In genomic region chr6:167105060-167105459, GRCh38 we compare ENCODE assay signal across 32 cellular contexts. TPM values are rescaled to one million over a fixed set of nuclear protein-coding genes. Genes with fewer than 3 reads are reported as not detected.
"Had no signal": no experiment of that assay in that cellular context is flagged by ENCODE, and none has a peak within 500 bp of the region (broad histone marks: within the 10 kb centered on the region; RNA-seq: fewer than 3 reads in every experiment).

No MANE protein-coding gene starts in this region.

- H3K4me1 Mint-ChIP-seq: mesothelial cell of epicardium had no signal

- H3K36me3 ChIP-seq: esophagus squamous epithelium, gastrocnemius medialis, heart right ventricle, left lung, lower lobe of right lung had no signal

- H3K9me3 Mint-ChIP-seq: mesothelial cell of epicardium had no signal

- ATAC-seq: esophagus mucosa, gastrocnemius medialis, heart right ventricle, left cardiac atrium, left lung, left ventricle myocardium superior, lower lobe of right lung, mucosa of descending colon had no signal

- FAIRE-seq: colon, endometrium, islet of Langerhans, keratinocyte had no signal

- DNase-seq: dermis blood vessel endothelial cell; dorsolateral prefrontal cortex; effector CD4-positive, alpha-beta T cell; effector memory CD4-positive, alpha-beta T cell; erythroblast; esophagus squamous epithelium; foreskin fibroblast; foreskin melanocyte; gastrocnemius medialis; glutamatergic neuron; head of caudate nucleus; heart right ventricle; hippocampal formation; left cardiac atrium; left lung; left ventricle myocardium superior; lower lobe of right lung; mesenchymal stem cell; mucosa of descending colon had no signal

- H3K4me3 Mint-ChIP-seq: mesothelial cell of epicardium had no signal

- H3K27ac ChIP-seq: coronary artery, dorsolateral prefrontal cortex, epithelial cell of prostate, esophagus squamous epithelium, gastrocnemius medialis, heart right ventricle, left lung, lower lobe of right lung had no signal

- H3K9me3 ChIP-seq: esophagus squamous epithelium, gastrocnemius medialis, heart right ventricle, left lung, lower lobe of right lung, mucosa of descending colon had no signal

- H3K4me3 ChIP-seq: coronary artery, dorsolateral prefrontal cortex, esophagus squamous epithelium, gastrocnemius medialis, heart right ventricle, left lung, lower lobe of right lung, mucosa of descending colon had no signal

- H3K27me3 ChIP-seq: gastrocnemius medialis had no signal

- H3K4me1 ChIP-seq: esophagus squamous epithelium, gastrocnemius medialis, heart right ventricle, left lung, lower lobe of right lung had no signal

- H3K27ac Mint-ChIP-seq: mesothelial cell of epicardium had no signal

- H3K36me3 Mint-ChIP-seq: mesothelial cell of epicardium had no signal

RNA-seq across cellular contexts. Expression of gene CCR6, which starts 17.8 kb away (rescaled TPM):
- total RNA-seq: dermis blood vessel endothelial cell, esophagus mucosa, gastrocnemius medialis, glomerular endothelial cell, kidney epithelial cell, left cardiac atrium, left ventricle myocardium superior, lung microvascular endothelial cell, mesenteric fat pad, mesothelial cell of epicardium had no signal
- polyA plus RNA-seq: heart right ventricle, keratinocyte had no signal

RNA-seq across cellular contexts. Expression of gene GPR31, which starts 52.7 kb away (rescaled TPM):
- total RNA-seq: dermis blood vessel endothelial cell, dorsolateral prefrontal cortex, esophagus mucosa, esophagus squamous epithelium, gastrocnemius medialis, glomerular endothelial cell, heart right ventricle, kidney epithelial cell, left cardiac atrium, left lung, left ventricle myocardium superior, lower leg skin, lower lobe of right lung, lung microvascular endothelial cell, mesenteric fat pad, mesothelial cell of epicardium, mucosa of descending colon had no signal
- polyA plus RNA-seq: heart right ventricle, keratinocyte had no signal
